ENCODE assay signal across 22 cellular contexts in the genomic region with DNA sequence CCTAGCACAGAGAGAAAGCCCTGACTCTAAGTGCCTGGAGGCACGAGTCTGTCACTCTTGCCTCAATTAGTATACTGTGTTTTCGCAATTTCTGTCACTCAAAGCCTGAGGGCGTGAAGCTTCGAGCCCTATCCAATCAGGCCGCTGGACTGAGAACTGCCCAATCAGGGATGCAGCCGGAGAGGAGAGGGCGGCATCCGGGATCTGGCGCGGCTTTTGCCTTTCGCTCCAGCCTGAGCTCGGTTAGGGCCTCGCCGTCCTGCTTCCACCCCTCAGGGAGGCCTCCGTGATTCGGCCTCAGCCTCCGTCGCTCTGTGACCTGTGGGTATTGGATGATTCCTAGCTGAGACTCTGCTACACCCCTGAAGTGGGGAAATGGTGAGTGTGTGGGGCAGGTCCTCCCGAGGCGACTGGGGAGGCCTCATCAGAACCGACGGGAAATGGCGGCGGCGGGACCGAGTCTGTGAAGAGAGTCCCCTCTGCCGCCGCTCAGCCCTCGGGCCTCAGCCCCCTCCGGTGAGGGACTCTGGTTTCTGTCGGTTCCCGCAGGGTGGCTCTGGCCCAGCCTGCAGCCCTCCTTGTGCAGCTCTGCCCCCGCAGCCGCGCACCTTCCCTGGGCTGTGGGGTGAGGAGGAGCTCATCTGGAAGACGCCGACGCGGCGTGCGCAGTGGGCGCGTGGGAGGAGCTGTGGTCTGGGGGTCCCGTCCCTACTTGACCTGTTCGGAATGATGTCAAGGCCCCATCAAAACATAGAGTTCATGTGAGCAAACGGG. TPM values are rescaled to one million over a fixed set of nuclear protein-coding genes. Genes with fewer than 3 reads are reported as not detected.
DNase-seq lines count a peak whose midpoint lies in the region; ATAC-seq and TF ChIP-seq lines count a peak whose summit lies in the region.
"Had no signal": no experiment of that assay in that cellular context is flagged by ENCODE, and none has a peak within 500 bp of the region (broad histone marks: within the 10 kb centered on the region; RNA-seq: fewer than 3 reads in every experiment).

No MANE protein-coding gene starts in this region.

- H3K9me3 ChIP-seq in subcutaneous abdominal adipose tissue (ENCODE audit: control insufficient read depth in 5 of 5, low read length in 5 of 5) (peaks cover 39 to 96% (median 88%) of the 10 kb centered on the region in 5 donors), esophagus muscularis mucosa (peaks cover 4 to 98% (median 88%) of the 10 kb centered on the region in 4 donors)

- H3K36me3 ChIP-seq in subcutaneous abdominal adipose tissue (ENCODE audit: control insufficient read depth in 5 of 5, insufficient read depth in 5 of 5, low read length in 5 of 5) (no peaks in the 10 kb centered on the region), esophagus muscularis mucosa (no peaks in the 10 kb centered on the region)
- H3K36me3 ChIP-seq: uterus had no signal

- TF ChIP-seq EP300 in esophagus muscularis mucosa (IDR thresholded peaks at IDR 0.05): no peak

- no peak for TF ChIP-seq POLR2A in esophagus muscularis mucosa (IDR thresholded peaks at IDR 0.05; ENCODE audit: low read depth)

- intact Hi-C loops in esophagus muscularis mucosa (cut with DNase I): no loop called here

- TF ChIP-seq CTCF in astrocyte of the cerebellum (IDR thresholded peaks at IDR 0.05; ENCODE audit: low read depth, low read length, missing control alignments): no peak
- TF ChIP-seq CTCF in esophagus muscularis mucosa (IDR thresholded peaks at IDR 0.05): no peak

- no peak for ATAC-seq in HG03196 (IDR thresholded peaks at IDR 0.05; ENCODE audit: unreplicated experiment)
- ATAC-seq: Panc1 had no signal

- H3K27me3 ChIP-seq in subcutaneous abdominal adipose tissue (ENCODE audit: control insufficient read depth in 5 of 5, insufficient read depth in 4 of 5, low read length in 5 of 5) (no peaks in the 10 kb centered on the region), esophagus muscularis mucosa (no peaks in the 10 kb centered on the region)
- H3K27me3 ChIP-seq: uterus had no signal

- H3K9ac ChIP-seq in subcutaneous abdominal adipose tissue (ENCODE audit: low read length in 5 of 5): no peak overlapping the region

- H3K4me1 ChIP-seq in subcutaneous abdominal adipose tissue (ENCODE audit: control insufficient read depth in 5 of 5, insufficient read depth in 5 of 5, low read length in 5 of 5): no peaks in the 10 kb centered on the region
- H3K4me1 ChIP-seq in esophagus muscularis mucosa: no peaks in the 10 kb centered on the region
- H3K4me1 ChIP-seq: uterus had no signal

- DNase-seq in activated gamma-delta T cell (lab: John Stamatoyannopoulos, UW): peak; percentile 5
- DNase-seq in activated gamma-delta T cell treated with Interleukin-2 at 50 U/mL for 16 hours: no peak
- DNase-seq in astrocyte of the cerebellum (ENCODE audit: low read depth): no peak
- DNase-seq in esophagus muscularis mucosa (ENCODE audit: extremely low spot score): no peak
- DNase-seq in NCI-H510A treated with DMSO at 0.1 percent for 48 hours (lab: John Stamatoyannopoulos, UW): no peak
- DNase-seq: activated CD4-positive, alpha-beta memory T cell treated with anti-CD3 and anti-CD28 coated beads, Interleukin-2, amount 10 ng/mL, durations not matched to agents 7 days and 5 days; activated naive CD4-positive, alpha-beta T cell treated with anti-CD3 and anti-CD28 coated beads for 36 hours; aorta; DMS 273 treated with DMSO at 0.1 percent for 48 hours; effector memory CD4-positive, alpha-beta T cell; islet precursor cell; NCI-H1092 treated with DMSO at 0.1 percent for 48 hours; NCI-H2081; substantia nigra; T-helper 2 cell; uterus had no signal

- H3K4me3 ChIP-seq in astrocyte of the cerebellum (ENCODE audit: low read depth, low read length) (peak overlapping the region; percentile 12), iPS-11a (ENCODE audit: low read depth, low read length) (peak overlapping the region; percentile 34), subcutaneous abdominal adipose tissue (ENCODE audit: low read depth in 1 of 5, low read length in 5 of 5) (peak overlapping the region in 4 of 5 donors; percentile 11 to 72 (median 44)), esophagus muscularis mucosa (no peak overlapping the region)
- H3K4me3 ChIP-seq: uterus had no signal

- WGBS in esophagus muscularis mucosa: 5% methylated on average over 4 of the region's 46 CpGs

- in situ Hi-C loops in astrocyte of the cerebellum (cut with HindIII; ENCODE audit: low sequenced_read_pairs): no loop called here

- H3K27ac ChIP-seq in subcutaneous abdominal adipose tissue (ENCODE audit: low read depth, low read length) (no peak overlapping the region), esophagus muscularis mucosa (replicated peaks in 1 of 4) (no peak overlapping the region)
- H3K27ac ChIP-seq: C4-2B, uterus had no signal

RNA-seq across cellular contexts. Expression of a gene that starts 48.5 kb away (rescaled TPM):
- 10 to 100 TPM in 2 of 4 donors, 1 to 10 TPM in 2; 8.6 to 15.0 (median 10.1) TPM for total RNA-seq in esophagus muscularis mucosa
- total RNA-seq: A172 had no signal

Comparison
In these comparisons a context has a peak if more than half of its experiments do, and no peak if none do; other contexts are left out.
1. H3K4me3 ChIP-seq: peak in astrocyte of the cerebellum (single experiment), iPS-11a (single experiment) and subcutaneous abdominal adipose tissue (4 of 5); none in esophagus muscularis mucosa (0 of 4).